In the genomic region with DNA sequence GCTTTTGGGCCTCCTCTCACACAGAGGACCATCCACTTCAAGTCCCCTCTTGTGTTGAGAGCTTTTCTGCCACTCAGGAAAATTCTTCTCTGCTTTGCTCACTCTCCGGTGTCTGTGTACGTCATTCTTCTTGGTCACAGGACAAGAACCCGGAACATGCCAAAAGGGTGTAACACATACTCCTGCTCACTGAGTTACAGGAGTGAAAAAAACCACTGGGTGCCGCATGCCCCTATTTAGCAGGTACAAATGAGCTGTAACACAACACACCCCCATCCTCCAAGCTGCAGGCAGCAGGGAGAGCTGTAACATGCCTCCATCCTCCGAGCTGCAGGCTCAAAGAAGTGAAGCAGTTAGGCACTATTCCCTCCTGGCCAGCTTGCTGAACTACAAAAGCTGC, we compare ENCODE assay signal across 10 cellular contexts. TPM values are rescaled to one million over a fixed set of nuclear protein-coding genes. Genes with fewer than 3 reads are reported as not detected.
DNase-seq lines count a peak whose midpoint lies in the region; ATAC-seq and TF ChIP-seq lines count a peak whose summit lies in the region.
"Had no signal": no experiment of that assay in that cellular context is flagged by ENCODE, and none has a peak within 500 bp of the region (broad histone marks: within the 10 kb centered on the region; RNA-seq: fewer than 3 reads in every experiment).

No MANE protein-coding gene starts in this region.

- no peak overlapping the region for H3K4me3 ChIP-seq in GM23248
- no peak overlapping the region for H3K4me3 ChIP-seq in mammary epithelial cell (replicated peaks in 1 of 3; ENCODE audit: insufficient read depth in 1 of 3, low read depth in 2 of 3, low read length in 3 of 3)
- no peak overlapping the region for H3K4me3 ChIP-seq in left ventricle myocardium inferior
- no peak overlapping the region for H3K4me3 ChIP-seq in retinal pigment epithelial cell (ENCODE audit: low read length)
- H3K4me3 ChIP-seq: SK-N-MC had no signal

- BruUV-seq in mammary epithelial cell (replicated peaks; lab: Mats Ljungman, UMichigan): no TSS peak

- H4K20me1 ChIP-seq in GM23248 (ENCODE audit: insufficient read depth): no peaks in the 10 kb centered on the region
- H4K20me1 ChIP-seq in mammary epithelial cell (ENCODE audit: insufficient read depth, low read length): no peaks in the 10 kb centered on the region

- peaks cover 73% of the 10 kb centered on the region for H3F3A ChIP-seq in GM23248 (ENCODE audit: insufficient read depth)

- no peaks in the 10 kb centered on the region for H3K27me3 ChIP-seq in GM23248 (replicated peaks; ENCODE audit: insufficient read depth)
- H3K27me3 ChIP-seq in mammary epithelial cell (ENCODE audit: insufficient read depth, low read length): no peaks in the 10 kb centered on the region
- no peaks in the 10 kb centered on the region for H3K27me3 ChIP-seq in left ventricle myocardium inferior (ENCODE audit: low read depth)

- CTCF ChIA-PET in mammary epithelial cell (lab: Charles Lee; ENCODE audit: low non-redundant PET): interaction anchor here (0.6 kb wide), 1 partner anchor 492 kb away, joined by 3 read pairs; the partner anchor contains the start of gene RASSF6

- TF ChIP-seq CTCF in mammary epithelial cell (conservative IDR thresholded peaks at IDR 0.05 in 1 of 2, IDR thresholded peaks at IDR 0.05 in 1 of 2; ENCODE audit: extremely low read depth in 1 of 2, insufficient read depth in 1 of 2, low read depth in 1 of 2, low read length in 2 of 2) (peak in 1 of 2 donors; percentile 15), left ventricle myocardium inferior (IDR thresholded peaks at IDR 0.05; ENCODE audit: borderline replicate concordance) (no peak), retinal pigment epithelial cell (conservative IDR thresholded peaks at IDR 0.05; ENCODE audit: low read depth, low read length) (no peak)

- dilution Hi-C loops in mammary epithelial cell (cut with HindIII; ENCODE audit: low sequenced_read_pairs): no loop called here

- no peaks in the 10 kb centered on the region for H3K9me2 ChIP-seq in GM23248 (ENCODE audit: insufficient read depth)

- intact Hi-C loops in mammary epithelial cell (cut with micrococcal nuclease): no loop called here
- intact Hi-C loops in left ventricle myocardium inferior (cut with micrococcal nuclease): no loop called here

- peak overlapping the region; percentile 80 for H3K9ac ChIP-seq in GM23248
- H3K9ac ChIP-seq in mammary epithelial cell (ENCODE audit: insufficient read depth, low read length): peak overlapping the region; percentile 70

- no peak for ATAC-seq in HG03460 (IDR thresholded peaks at IDR 0.05; ENCODE audit: unreplicated experiment)

- H3K4me2 ChIP-seq in GM23248 (ENCODE audit: unreplicated experiment): peak overlapping the region; percentile 11
- H3K4me2 ChIP-seq in mammary epithelial cell (ENCODE audit: insufficient read depth, low read depth, low read length): peak overlapping the region; percentile 85

- in situ Hi-C loops in GM23248 (cut with MboI) (no loop called here), mammary epithelial cell (cut with MboI; ENCODE audit: low sequenced_read_pairs in 2 of 2) (loop anchor here in 1 of 2 donors (10.0 to 25.0 kb wide), 2 partner anchors 200 to 447 kb away; no protein-coding TSS in a partner anchor)

- 33 to 44% methylated on average over 5 of the region's 5 CpGs for WGBS in GM23248 (ENCODE audit: low coverage in 1 of 2, low lambda C conversion rate in 2 of 2, missing lambda C conversion rate in 2 of 2), 2 experiments
- 0% methylated on average over 1 of the region's 5 CpGs for WGBS in mammary epithelial cell (ENCODE audit: low coverage, missing lambda C conversion rate)

- H3K27ac ChIP-seq in GM23248 (peak overlapping the region; percentile 99), mammary epithelial cell (ENCODE audit: insufficient read depth, low read depth, low read length) (peak overlapping the region; percentile 99), left ventricle myocardium inferior (replicated peaks) (peak overlapping the region; percentile 90)
- H3K27ac ChIP-seq: SK-N-MC had no signal

- DNase-seq in GM23248 (peak; percentile 83), mammary epithelial cell (peak; percentile 96), left ventricle myocardium inferior (no peak), retinal pigment epithelial cell (ENCODE audit: low read depth) (peak; percentile 87), NCI-H69 (lab: John Stamatoyannopoulos, UW) (no peak), LoVo (ENCODE audit: low spot score) (no peak), SK-N-DZ (ENCODE audit: low spot score) (no peak)
- DNase-seq: activated CD4-positive, alpha-beta T cell treated with anti-CD3 and anti-CD28 coated beads for 48 hours had no signal

- H3K36me3 ChIP-seq in GM23248 (ENCODE audit: low read depth) (no peaks in the 10 kb centered on the region), mammary epithelial cell (ENCODE audit: insufficient read depth, low read length) (no peaks in the 10 kb centered on the region), left ventricle myocardium inferior (no peaks in the 10 kb centered on the region)

- no peak overlapping the region for H2AFZ ChIP-seq in GM23248
- peak overlapping the region; percentile 11 for H2AFZ ChIP-seq in mammary epithelial cell (ENCODE audit: low read depth, low read length)

- H3K9me3 ChIP-seq in GM23248 (ENCODE audit: low read depth): no peaks in the 10 kb centered on the region
- H3K9me3 ChIP-seq in mammary epithelial cell (replicated peaks; ENCODE audit: insufficient read depth, low read length): no peaks in the 10 kb centered on the region
- no peaks in the 10 kb centered on the region for H3K9me3 ChIP-seq in left ventricle myocardium inferior (replicated peaks)

- H3K4me1 ChIP-seq in GM23248 (ENCODE audit: insufficient read depth): peaks cover 78% of the 10 kb centered on the region
- H3K4me1 ChIP-seq in mammary epithelial cell (ENCODE audit: insufficient read depth, low read length): peaks cover 80% of the 10 kb centered on the region
- H3K4me1 ChIP-seq in left ventricle myocardium inferior: peaks cover 61% of the 10 kb centered on the region

- H3K79me2 ChIP-seq in GM23248 (ENCODE audit: insufficient read depth): no peaks in the 10 kb centered on the region
- H3K79me2 ChIP-seq in mammary epithelial cell (ENCODE audit: insufficient read depth, low read length): peaks cover 26% of the 10 kb centered on the region

RNA-seq across cellular contexts. Expression of gene CXCL2, which starts 13.0 kb away (rescaled TPM):
- 2.4 and 6.7 TPM in 2 replicates for total RNA-seq in GM23248 (2014; rRNA removed; shearing (Covaris generic))
- 6.0 TPM in 2 replicates for polyA plus RNA-seq in GM23248 (2016; fragmentation: Nextera tagmentation; extraction: Ambion mirVana)
- total RNA-seq in mammary epithelial cell: 10 to 100 TPM in 1 of 2 donors, 1 to 10 TPM in 1; 2.3 to 34.1 TPM
- 4.8 TPM for polyA plus RNA-seq in mammary epithelial cell
- polyA minus RNA-seq in mammary epithelial cell: 5.5 TPM
- total RNA-seq in left ventricle myocardium inferior: 11.3 TPM
- polyA plus RNA-seq in SK-N-DZ (2014; cell fraction: cytosol; rRNA removed): not detected in 2 replicates
- not detected in 2 replicates for polyA plus RNA-seq in SK-N-DZ (2014; cell fraction: nucleus; rRNA removed)

RNA-seq across cellular contexts. Expression of gene MTHFD2L, which starts 45.9 kb away (rescaled TPM):
- 6.3 and 10.7 TPM in 2 replicates for total RNA-seq in GM23248 (2014; rRNA removed; shearing (Covaris generic))
- polyA plus RNA-seq in GM23248 (2016; fragmentation: Nextera tagmentation; extraction: Ambion mirVana): 7.9 and 9.0 TPM in 2 replicates
- total RNA-seq in mammary epithelial cell: 10 to 100 TPM; 63.2 to 68.5 TPM
- 11.5 TPM for polyA plus RNA-seq in mammary epithelial cell
- 73.2 TPM for polyA minus RNA-seq in mammary epithelial cell
- total RNA-seq in left ventricle myocardium inferior: 13.8 TPM
- 25.6 and 26.3 TPM in 2 replicates for polyA plus RNA-seq in SK-N-DZ (2014; cell fraction: cytosol; rRNA removed)
- polyA plus RNA-seq in SK-N-DZ (2014; cell fraction: nucleus; rRNA removed): 26.5 and 33.4 TPM in 2 replicates

Comparison
In these comparisons a context has a peak if more than half of its experiments do, and no peak if none do; other contexts are left out.
1. DNase-seq: peak in GM23248 (single experiment), mammary epithelial cell (single experiment) and retinal pigment epithelial cell (single experiment); none in left ventricle myocardium inferior (single experiment), NCI-H69 (single experiment), LoVo (single experiment) and SK-N-DZ (single experiment).
2. Peak in every context shown above with its lines, with median percentiles within 50 percentile points of each other: H3K27ac ChIP-seq.